Comparison of ENCODE assay signal across 22 cellular contexts in genomic region chr3:14077310-14077709, GRCh38. TPM values are rescaled to one million over a fixed set of nuclear protein-coding genes. Genes with fewer than 3 reads are reported as not detected.
DNase-seq lines count a peak whose midpoint lies in the region; ATAC-seq, FAIRE-seq and TF ChIP-seq lines count a peak whose summit lies in the region.
"Had no signal": no experiment of that assay in that cellular context is flagged by ENCODE, and none has a peak within 500 bp of the region (broad histone marks: within the 10 kb centered on the region; RNA-seq: fewer than 3 reads in every experiment).

No MANE protein-coding gene starts in this region.

- H3K27me3 ChIP-seq in mammary epithelial cell (ENCODE audit: insufficient read depth, low read length) (no peaks in the 10 kb centered on the region), breast epithelium (no peaks in the 10 kb centered on the region), PC-3 (ENCODE audit: low read length) (peaks cover 9% of the 10 kb centered on the region; the same call in 1 of the 2 replicates), foreskin keratinocyte (no peaks in the 10 kb centered on the region)

- no peaks in the 10 kb centered on the region for H3F3A ChIP-seq in PC-3 (ENCODE audit: low read length, unreplicated experiment)

- H3K79me2 ChIP-seq in mammary epithelial cell (ENCODE audit: insufficient read depth, low read length) = no peaks in the 10 kb centered on the region
- H3K79me2 ChIP-seq in PC-3 (ENCODE audit: low read length) = no peaks in the 10 kb centered on the region

- FAIRE-seq in urothelium cell line (lab: Jason Lieb, UNC) = no peak
- FAIRE-seq: HepG2 had no signal

- DNase-seq in mammary epithelial cell (peak; percentile 50), breast epithelium (ENCODE audit: low spot score in 2 of 2) (no peak), PC-3 (peak; percentile 15), foreskin keratinocyte (peak; percentile 32 to 62), urothelium cell line (ENCODE audit: low spot score) (peak; percentile 26), HuH-7.5 (ENCODE audit: low spot score) (no peak)
- DNase-seq in stimulated activated CD8-positive, alpha-beta memory T cell treated with anti-CD3 and anti-CD28 coated beads, Interleukin-4, amount 100 ng/mL, for 48 hours = no peak
- DNase-seq: CD4-positive, CD25-positive, alpha-beta regulatory T cell; COR-L47; DMS79; H7; MV-4-11; NCI-H1105 treated with DMSO at 0.1 percent for 48 hours; NCI-H1694; NCI-H2081 treated with DMSO at 0.1 percent for 48 hours; NCI-H446; NCI-H526; OCI-M1; Right ventricle myocardium superior had no signal

- H3K9ac ChIP-seq in mammary epithelial cell (ENCODE audit: insufficient read depth, low read length) (no peak overlapping the region), PC-3 (ENCODE audit: low read length) (no peak overlapping the region)
- H3K9ac ChIP-seq: KMS-11 had no signal

- TF ChIP-seq POLR2A in breast epithelium (IDR thresholded peaks at IDR 0.05) = no peak

- no peaks in the 10 kb centered on the region for H4K20me1 ChIP-seq in mammary epithelial cell (ENCODE audit: insufficient read depth, low read length)
- H4K20me1 ChIP-seq in PC-3 (ENCODE audit: low read length) = no peaks in the 10 kb centered on the region

- POLR2A ChIA-PET in PC-3 (lab: Charles Lee; ENCODE audit: unreplicated experiment) = no interaction called here

- H3K4me3 ChIP-seq in mammary epithelial cell (replicated peaks in 1 of 3; ENCODE audit: insufficient read depth in 1 of 3, low read depth in 2 of 3, low read length in 3 of 3) = no peak overlapping the region
- no peak overlapping the region for H3K4me3 ChIP-seq in breast epithelium
- H3K4me3 ChIP-seq in PC-3 (ENCODE audit: low read length) = no peak overlapping the region

- TF ChIP-seq CTCF in mammary epithelial cell (conservative IDR thresholded peaks at IDR 0.05 in 1 of 2, IDR thresholded peaks at IDR 0.05 in 1 of 2; ENCODE audit: extremely low read depth in 1 of 2, insufficient read depth in 1 of 2, low read depth in 1 of 2, low read length in 2 of 2) (no peak), breast epithelium (IDR thresholded peaks at IDR 0.05) (no peak), PC-3 (conservative IDR thresholded peaks at IDR 0.05; ENCODE audit: low read depth, low read length) (no peak), foreskin keratinocyte (conservative IDR thresholded peaks at IDR 0.05) (no peak)

- no peak for ATAC-seq in PC-3
- ATAC-seq in foreskin keratinocyte = peak; percentile 34
- ATAC-seq in GM19395 (IDR thresholded peaks at IDR 0.05; ENCODE audit: unreplicated experiment) = no peak
- ATAC-seq: HepG2 had no signal

- in situ Hi-C loops in mammary epithelial cell (cut with MboI; ENCODE audit: low sequenced_read_pairs in 2 of 2) = no loop called here

- no peak overlapping the region for H2AFZ ChIP-seq in mammary epithelial cell (ENCODE audit: low read depth, low read length)
- no peak overlapping the region for H2AFZ ChIP-seq in PC-3 (ENCODE audit: low read length)

- H3K4me2 ChIP-seq in mammary epithelial cell (ENCODE audit: insufficient read depth, low read depth, low read length) (no peak overlapping the region), PC-3 (ENCODE audit: low read length) (no peak overlapping the region)
- H3K4me2 ChIP-seq: KMS-11 had no signal

- intact Hi-C loops in mammary epithelial cell (cut with micrococcal nuclease) (no loop called here), breast epithelium (cut with DNase I; ENCODE audit: low total_unique reads) (no loop called here), PC-3 (cut with micrococcal nuclease) (no loop called here)

- no TSS peak for BruUV-seq in mammary epithelial cell (replicated peaks; lab: Mats Ljungman, UMichigan)
- BruUV-seq in PC-3 (replicated peaks; lab: Mats Ljungman, UMichigan) = no TSS peak

- dilution Hi-C loops in mammary epithelial cell (cut with HindIII; ENCODE audit: low sequenced_read_pairs) = no loop called here

- 94% methylated on average over 1 of the region's 1 CpG for WGBS in mammary epithelial cell (ENCODE audit: low coverage, missing lambda C conversion rate)

- H3K9me2 ChIP-seq in PC-3 (replicated peaks; ENCODE audit: low read length) = no peaks in the 10 kb centered on the region

- no peaks in the 10 kb centered on the region for H3K36me3 ChIP-seq in mammary epithelial cell (ENCODE audit: insufficient read depth, low read length)
- no peaks in the 10 kb centered on the region for H3K36me3 ChIP-seq in breast epithelium
- H3K36me3 ChIP-seq in PC-3 (ENCODE audit: low read depth, low read length) = no peaks in the 10 kb centered on the region

- no peaks in the 10 kb centered on the region for H3K4me1 ChIP-seq in mammary epithelial cell (ENCODE audit: insufficient read depth, low read length)
- H3K4me1 ChIP-seq in breast epithelium = no peaks in the 10 kb centered on the region
- H3K4me1 ChIP-seq in PC-3 (ENCODE audit: insufficient read depth, low read length) = no peaks in the 10 kb centered on the region
- no peaks in the 10 kb centered on the region for H3K4me1 ChIP-seq in foreskin keratinocyte

- H3K27ac ChIP-seq in mammary epithelial cell (ENCODE audit: insufficient read depth, low read depth, low read length) (no peak overlapping the region), breast epithelium (no peak overlapping the region), PC-3 (ENCODE audit: low read length) (no peak overlapping the region), foreskin keratinocyte (no peak overlapping the region)
- H3K27ac ChIP-seq: KMS-11 had no signal

- CTCF ChIA-PET in mammary epithelial cell (lab: Charles Lee; ENCODE audit: low non-redundant PET) (no interaction called here), PC-3 (lab: Charles Lee) (no interaction called here)

- peaks cover 7% of the 10 kb centered on the region for H3K9me3 ChIP-seq in mammary epithelial cell (replicated peaks; ENCODE audit: insufficient read depth, low read length)
- H3K9me3 ChIP-seq in breast epithelium = peaks cover 0 to 2% of the 10 kb centered on the region in 2 donors
- peaks cover 16% of the 10 kb centered on the region; the same call in 1 of the 2 replicates for H3K9me3 ChIP-seq in PC-3 (ENCODE audit: low read length)

RNA-seq across cellular contexts. Expression of gene CHCHD4, which starts 47.4 kb away (rescaled TPM):
- total RNA-seq in mammary epithelial cell = 10 to 100 TPM in 1 of 2 donors, 1 to 10 TPM in 1; 7.2 to 22.9 TPM
- 22.9 TPM for polyA plus RNA-seq in mammary epithelial cell
- polyA minus RNA-seq in mammary epithelial cell = 13.1 TPM
- 10 to 100 TPM; 15.1 to 19.9 (median 17.9) TPM for total RNA-seq in breast epithelium
- 39.5 and 43.3 TPM in 2 replicates for total RNA-seq in PC-3 (2014; rRNA removed)
- 23.3 and 27.8 TPM in 2 replicates for total RNA-seq in foreskin keratinocyte
- 22.6 and 29.7 TPM in 2 replicates for polyA plus RNA-seq in foreskin keratinocyte

RNA-seq across cellular contexts. Expression of gene TMEM43, which starts 47.5 kb away (rescaled TPM):
- total RNA-seq in mammary epithelial cell (100 to 1,000 TPM in 1 of 2 donors, 10 to 100 TPM in 1; 85.2 to 143 TPM), breast epithelium (100 to 1,000 TPM in 1 of 3 donors, 10 to 100 TPM in 2; 90.5 to 170 (median 93.4) TPM), PC-3 (2014; rRNA removed) (78.6 and 83.1 TPM in 2 replicates), foreskin keratinocyte (99.7 and 102 TPM in 2 replicates)
- polyA plus RNA-seq in mammary epithelial cell (91.5 TPM), foreskin keratinocyte (47.8 and 52.2 TPM in 2 replicates)
- polyA minus RNA-seq in mammary epithelial cell = 127 TPM

Comparison
In these comparisons a context has a peak if more than half of its experiments do, and no peak if none do; other contexts are left out.
1. DNase-seq: peak in mammary epithelial cell (single experiment), PC-3 (single experiment), foreskin keratinocyte (2 of 2) and urothelium cell line (single experiment); none in breast epithelium (0 of 2), stimulated activated CD8-positive, alpha-beta memory T cell treated with anti-CD3 and anti-CD28 coated beads, Interleukin-4, amount 100 ng/mL, for 48 hours (single experiment) and HuH-7.5 (single experiment).